15 cellular contexts compared by ENCODE assay signal in the genomic region with DNA sequence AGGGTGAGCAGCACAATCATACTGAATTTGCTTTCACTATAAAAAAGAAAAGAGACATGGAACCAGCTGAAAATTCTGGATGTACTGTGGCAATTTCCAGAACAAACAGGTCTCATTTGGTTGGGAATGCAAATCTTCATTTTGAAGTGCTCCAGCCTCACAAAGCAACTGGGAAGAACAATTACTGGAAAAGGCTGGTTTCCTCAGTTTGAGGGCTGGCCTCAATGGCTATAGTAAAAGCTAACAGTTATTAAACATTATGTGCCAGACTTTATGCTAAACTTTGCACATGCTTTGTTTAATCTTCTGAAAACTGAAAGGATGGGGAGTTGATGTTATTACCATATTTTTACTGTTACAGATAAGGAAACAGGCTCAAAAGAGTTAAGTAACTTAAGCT. TPM values are rescaled to one million over a fixed set of nuclear protein-coding genes. Genes with fewer than 3 reads are reported as not detected.
"Had no signal": no experiment of that assay in that cellular context is flagged by ENCODE, and none has a peak within 500 bp of the region (broad histone marks: within the 10 kb centered on the region; RNA-seq: fewer than 3 reads in every experiment).

No MANE protein-coding gene starts in this region.

- H3K27ac ChIP-seq: esophagus squamous epithelium, pancreas, thyroid gland had no signal

- H3K4me3 ChIP-seq: esophagus squamous epithelium, pancreas, thyroid gland had no signal

- FAIRE-seq: astrocyte, colon, pancreas, urothelium cell line had no signal

- H3K27me3 ChIP-seq: esophagus squamous epithelium, pancreas, thyroid gland had no signal

- DNase-seq: activated CD4-positive, alpha-beta T cell treated with anti-CD3 and anti-CD28 coated beads for 48 hours; activated CD8-positive, alpha-beta memory T cell treated with anti-CD3 and anti-CD28 coated beads, Interleukin-2, amount 50 U/mL, for 4 hours; activated CD8-positive, alpha-beta T cell treated with anti-CD3 and anti-CD28 coated beads for 36 hours; activated naive CD4-positive, alpha-beta T cell; esophagus squamous epithelium; kidney glomerular epithelial cell; pancreas; T-helper 2 cell; thyroid gland had no signal

- ATAC-seq: activated CD8-positive, alpha-beta T cell treated with anti-CD3 and anti-CD28 coated beads for 36 hours; pancreas; stimulated activated memory B cell treated with anti-CD40 and anti-IgM and Interleukin-4, amounts not matched to agents 10 μg/mL and 1 μg/mL and 100 μg/mL, for 72 hours had no signal

- H3K27me3 Mint-ChIP-seq: activated CD8-positive, alpha-beta T cell treated with anti-CD3 and anti-CD28 coated beads for 36 hours; stimulated activated memory B cell treated with anti-CD40 and anti-IgM and Interleukin-4, amounts not matched to agents 10 μg/mL and 1 μg/mL and 100 μg/mL, for 72 hours had no signal

- H3K27ac Mint-ChIP-seq: activated CD8-positive, alpha-beta T cell treated with anti-CD3 and anti-CD28 coated beads for 36 hours; stimulated activated memory B cell treated with anti-CD40 and anti-IgM and Interleukin-4, amounts not matched to agents 10 μg/mL and 1 μg/mL and 100 μg/mL, for 72 hours had no signal

- H3K9me3 ChIP-seq: esophagus squamous epithelium, pancreas, thyroid gland had no signal

- H3K36me3 ChIP-seq: esophagus squamous epithelium, pancreas, thyroid gland had no signal

- H3K4me3 Mint-ChIP-seq: activated CD8-positive, alpha-beta T cell treated with anti-CD3 and anti-CD28 coated beads for 36 hours; stimulated activated memory B cell treated with anti-CD40 and anti-IgM and Interleukin-4, amounts not matched to agents 10 μg/mL and 1 μg/mL and 100 μg/mL, for 72 hours had no signal

RNA-seq across cellular contexts. Expression of a gene that starts 52.6 kb away (rescaled TPM):
- total RNA-seq: astrocyte, esophagus squamous epithelium, fibroblast of villous mesenchyme, mesenteric fat pad, thyroid gland had no signal
